38 cellular contexts compared by ENCODE assay signal in genomic region chr19:2320057-2320456, GRCh38. TPM values are rescaled to one million over a fixed set of nuclear protein-coding genes. Genes with fewer than 3 reads are reported as not detected.
"Had no signal": no experiment of that assay in that cellular context is flagged by ENCODE, and none has a peak within 500 bp of the region (broad histone marks: within the 10 kb centered on the region; RNA-seq: fewer than 3 reads in every experiment).

No MANE protein-coding gene starts in this region.

- H3K4me1 ChIP-seq: adrenal gland, body of pancreas, prostate gland had no signal

- FAIRE-seq: frontal cortex, TTC549 had no signal

- H3K36me3 ChIP-seq: ovary, prostate gland had no signal

- H3K4me3 Mint-ChIP-seq: activated CD4-positive, alpha-beta memory T cell treated with anti-CD3 and anti-CD28 coated beads for 36 hours; activated CD4-positive, alpha-beta T cell treated with anti-CD3 and anti-CD28 coated beads, Interleukin-2, amount 10 ng/mL, durations not matched to agents 24 days and 14 days; activated naive CD4-positive, alpha-beta T cell treated with anti-CD3 and anti-CD28 coated beads for 36 hours; activated naive CD8-positive, alpha-beta T cell treated with anti-CD3 and anti-CD28 coated beads for 36 hours; activated T-helper 1 cell treated with anti-CD3 and anti-CD28 coated beads, Interleukin-12 subunit alpha, Interleukin-12 subunit beta, Interleukin-2, Interleukin-4 antibody, amounts not matched to agents 30 ng/mL and 10 ng/mL and 1 ng/mL, durations not matched to agents 14 hours and 24 hours and 36 hours; nephron; stimulated activated naive CD8-positive, alpha-beta T cell treated with anti-CD3 and anti-CD28 coated beads, Interleukin-15, Interleukin-2, amounts not matched to agents 100 ng/mL and 50 ng/mL, for 24 hours; T-helper 1 cell treated with Interleukin-12 subunit alpha and Interleukin-12 subunit beta and Interleukin-4 antibody, amounts not matched to agents 30 μg/mL and 1 μg/mL, for 36 hours had no signal

- H3K27ac ChIP-seq: adrenal gland, body of pancreas, esophagus squamous epithelium, left lung, lower lobe of right lung, neutrophil, ovary, prostate gland, skin epidermis, upper lobe of left lung, WERI-Rb-1 had no signal

- H3K27me3 ChIP-seq: adrenal gland, body of pancreas, esophagus squamous epithelium, left lung, neutrophil, ovary, upper lobe of left lung had no signal

- H3K4me3 ChIP-seq: adrenal gland, body of pancreas, esophagus squamous epithelium, left lung, lower lobe of right lung, ovary, prostate gland, skin epidermis, upper lobe of left lung had no signal

- ATAC-seq: body of pancreas, left lung, lower lobe of right lung, sciatic nerve had no signal

- H3K9me3 ChIP-seq: adrenal gland, body of pancreas, lower lobe of right lung, neutrophil, prostate gland had no signal

- H3K27ac Mint-ChIP-seq: activated CD4-positive, alpha-beta memory T cell treated with anti-CD3 and anti-CD28 coated beads for 36 hours; activated CD4-positive, alpha-beta T cell treated with anti-CD3 and anti-CD28 coated beads, Interleukin-2, amount 10 ng/mL, durations not matched to agents 24 days and 14 days; activated naive CD4-positive, alpha-beta T cell treated with anti-CD3 and anti-CD28 coated beads for 36 hours; activated naive CD8-positive, alpha-beta T cell treated with anti-CD3 and anti-CD28 coated beads for 36 hours; activated T-helper 1 cell treated with anti-CD3 and anti-CD28 coated beads, Interleukin-12 subunit alpha, Interleukin-12 subunit beta, Interleukin-2, Interleukin-4 antibody, amounts not matched to agents 30 ng/mL and 10 ng/mL and 1 ng/mL, durations not matched to agents 14 hours and 24 hours and 36 hours; nephron; stimulated activated naive CD8-positive, alpha-beta T cell treated with anti-CD3 and anti-CD28 coated beads, Interleukin-15, Interleukin-2, amounts not matched to agents 100 ng/mL and 50 ng/mL, for 24 hours; T-helper 1 cell treated with Interleukin-12 subunit alpha and Interleukin-12 subunit beta and Interleukin-4 antibody, amounts not matched to agents 30 μg/mL and 1 μg/mL, for 36 hours had no signal

- H3K4me1 Mint-ChIP-seq: activated CD4-positive, alpha-beta T cell treated with anti-CD3 and anti-CD28 coated beads, Interleukin-2, amount 10 ng/mL, durations not matched to agents 24 days and 14 days had no signal

- DNase-seq: activated CD4-positive, alpha-beta memory T cell treated with anti-CD3 and anti-CD28 coated beads for 36 hours; activated CD4-positive, alpha-beta T cell treated with anti-CD3 and anti-CD28 coated beads, Interleukin-2, amount 10 ng/mL, durations not matched to agents 24 days and 14 days; activated CD4-positive, CD25-positive, alpha-beta regulatory T cell treated with anti-CD3 and anti-CD28 coated beads, Interleukin-2, amount 50 U/mL, for 72 hours; activated CD8-positive, alpha-beta memory T cell treated with anti-CD3 and anti-CD28 coated beads, Interleukin-2, amount 50 U/mL, for 4 hours; activated effector memory CD4-positive, alpha-beta T cell treated with anti-CD3 and anti-CD28 coated beads, Interleukin-2, amount 50 U/mL, for 16 hours; activated naive CD4-positive, alpha-beta T cell treated with anti-CD3 and anti-CD28 coated beads for 36 hours; activated naive CD8-positive, alpha-beta T cell treated with anti-CD3 and anti-CD28 coated beads for 36 hours; activated T-cell treated with anti-CD3 and anti-CD28 coated beads, Interleukin-2, amount 50 U/mL, for 1 hour; adrenal gland; aorta; body of pancreas; cortex of kidney; esophagus squamous epithelium; lower lobe of right lung; ovary; retina; stimulated activated CD4-positive, alpha-beta T cell treated with anti-CD3 and anti-CD28 coated beads, Interleukin-12 subunit alpha, Interleukin-12 subunit beta, amount 100 ng/mL, for 4 hours; stimulated activated CD4-positive, alpha-beta T cell treated with anti-CD3 and anti-CD28 coated beads, Interleukin-4, amount 100 ng/mL, for 1 hour; substantia nigra; T-helper 9 cell; WERI-Rb-1 had no signal

RNA-seq across cellular contexts. Expression of gene LINGO3, which starts 12.1 kb away (rescaled TPM):
- total RNA-seq: activated naive CD4-positive, alpha-beta T cell treated with anti-CD3 and anti-CD28 coated beads for 36 hours; aorta; body of pancreas; cardiac septum; endothelial cell of umbilical vein; lower lobe of right lung; ovary; sciatic nerve had no signal
- polyA plus RNA-seq: adrenal gland, endothelial cell of umbilical vein, ovary had no signal

RNA-seq across cellular contexts. Expression of gene PEAK3, which starts 38.1 kb away (rescaled TPM):
- total RNA-seq: activated CD4-positive, alpha-beta memory T cell treated with anti-CD3 and anti-CD28 coated beads for 36 hours; activated naive CD4-positive, alpha-beta T cell treated with anti-CD3 and anti-CD28 coated beads for 36 hours; activated naive CD8-positive, alpha-beta T cell treated with anti-CD3 and anti-CD28 coated beads for 36 hours; cerebellum; endothelial cell of umbilical vein had no signal

RNA-seq across cellular contexts. Expression of gene TMPRSS9, which starts 40.0 kb away (rescaled TPM):
- total RNA-seq: activated CD4-positive, alpha-beta memory T cell treated with anti-CD3 and anti-CD28 coated beads for 36 hours; activated CD4-positive, alpha-beta T cell treated with anti-CD3 and anti-CD28 coated beads, Interleukin-2, amount 10 ng/mL, durations not matched to agents 24 days and 14 days; activated CD8-positive, alpha-beta memory T cell treated with anti-CD3 and anti-CD28 coated beads for 36 hours; activated naive CD4-positive, alpha-beta T cell treated with anti-CD3 and anti-CD28 coated beads for 36 hours; activated naive CD8-positive, alpha-beta T cell treated with anti-CD3 and anti-CD28 coated beads for 36 hours; activated T-helper 1 cell treated with anti-CD3 and anti-CD28 coated beads, Interleukin-12 subunit alpha, Interleukin-12 subunit beta, Interleukin-2, Interleukin-4 antibody, amounts not matched to agents 30 ng/mL and 10 ng/mL and 1 ng/mL, durations not matched to agents 14 hours and 24 hours and 36 hours; body of pancreas; cardiac septum; endothelial cell of umbilical vein; left lung; lower lobe of right lung; mucosa of gallbladder; sciatic nerve had no signal
- polyA plus RNA-seq: aorta, endothelial cell of umbilical vein had no signal
